ENCODE assay signal across 8 cellular contexts in genomic region chr12:122471324-122472226, GRCh38. TPM values are rescaled to one million over a fixed set of nuclear protein-coding genes. Genes with fewer than 3 reads are reported as not detected.
A peak's percentile ranks its signal among the peaks of the same experiment; 100 is the strongest.
DNase-seq lines count a peak whose midpoint lies in the region; ATAC-seq and TF ChIP-seq lines count a peak whose summit lies in the region.

No MANE protein-coding gene starts in this region.

- H3K27me3 ChIP-seq in AG04450 (ENCODE audit: control insufficient read depth, insufficient read depth, low read length) = no peaks in the 10 kb centered on the region

- no peak overlapping the region for H3K4me3 ChIP-seq in AG04450 (ENCODE audit: low read depth, low read length)

- POLR2A ChIA-PET in AG04450 (lab: Yijun Ruan, JAX) (interaction anchor here (0.5 to 2.7 kb wide), 5 partner anchors 50 to 121 kb away, joined by 3 to 13 read pairs (median 4); partner anchors contain the start of gene CLIP1), GM10248 (lab: Yijun Ruan, JAX) (interaction anchor here (0.6 to 0.7 kb wide), 3 partner anchors 26 to 204 kb away, joined by 4 to 10 read pairs (median 8); partner anchors contain the start of gene ZCCHC8), WTC11 (lab: Charles Lee) (interaction anchor here (0.6 to 2.1 kb wide), 5 partner anchors 29 to 1811 kb away, joined by 3 to 9 read pairs (median 4); partner anchors contain the start of gene ZCCHC8)

- no peaks in the 10 kb centered on the region for H3K4me1 Mint-ChIP-seq in WTC11

- H3K27me3 Mint-ChIP-seq in WTC11 (ENCODE audit: low read depth) = no peaks in the 10 kb centered on the region

- H3K27ac Mint-ChIP-seq in WTC11 = peak overlapping the region; percentile 28; the same call in 1 of the 2 replicates

- H3K27ac ChIP-seq in AG04450 (ENCODE audit: low read depth, low read length) = no peak overlapping the region

- no peak overlapping the region for H3K4me3 Mint-ChIP-seq in WTC11

- peak; percentile 78 for TF ChIP-seq CTCF in AG04450 (IDR thresholded peaks at IDR 0.05; ENCODE audit: low read depth, low read length)
- peak; percentile 80 for TF ChIP-seq CTCF in GM10248 (IDR thresholded peaks at IDR 0.05; ENCODE audit: control extremely low read depth, extremely low read depth, low read depth, missing control alignments)
- peak; percentile 46 for TF ChIP-seq CTCF in WTC11 (IDR thresholded peaks at IDR 0.05)

- peaks cover 3% of the 10 kb centered on the region; the same call in 1 of the 2 replicates for H3K9me3 Mint-ChIP-seq in WTC11

- DNase-seq in AG04450 (ENCODE audit: low read depth, low spot score) = peak; percentile 59
- DNase-seq in GM10248 (ENCODE audit: extremely low spot score) = peak; percentile 54
- DNase-seq in NCI-H2107 (lab: John Stamatoyannopoulos, UW) = peak; percentile 28
- DNase-seq in WTC11 (ENCODE audit: low spot score) = no peak
- peak; percentile 61 for DNase-seq in glomerular endothelial cell (ENCODE audit: extremely low read depth, low read depth, low spot score)
- DNase-seq in pulmonary artery endothelial cell (ENCODE audit: low read depth, low spot score) = peak; percentile 39
- no peak for DNase-seq in NK-92 (lab: John Stamatoyannopoulos, UW; ENCODE audit: unreplicated experiment)

- H3K9me3 ChIP-seq in AG04450 (ENCODE audit: control insufficient read depth, insufficient read depth, low read length) = no peaks in the 10 kb centered on the region

- H3K36me3 Mint-ChIP-seq in WTC11 = peaks cover 34% of the 10 kb centered on the region

- no peak for ATAC-seq in WTC11
- ATAC-seq in GM21447 (IDR thresholded peaks at IDR 0.05; ENCODE audit: unreplicated experiment) = no peak

- CTCF ChIA-PET in AG04450 (lab: Charles Lee) (interaction anchor here (0.6 to 5.8 kb wide), 44 partner anchors 9 to 483 kb away, joined by 3 to 130 read pairs (median 6); partner anchors contain the start of gene CLIP1), GM10248 (lab: Yijun Ruan, JAX) (interaction anchor here (0.7 to 8.1 kb wide), 30 partner anchors 9 to 200 kb away, joined by 3 to 154 read pairs (median 7); partner anchors contain the start of gene ZCCHC8), WTC11 (lab: Charles Lee) (interaction anchor here (0.6 to 5.2 kb wide), 21 partner anchors 9 to 562 kb away, joined by 3 to 126 read pairs (median 4); partner anchors contain the start of gene ZCCHC8)

TF ChIP-seq in WTC11, 78 proteins besides CTCF, POLR2A, EP300 and RAD21:
- no peak for TF ChIP-seq SOX15 (CRISPR knock-in tag; IDR thresholded peaks at IDR 0.05)

RNA-seq across cellular contexts. Expression of gene ZCCHC8, which starts 29.2 kb away (rescaled TPM):
- polyA plus RNA-seq in AG04450 (2011; rRNA removed) = 13.0 and 16.6 TPM in 2 replicates
- polyA minus RNA-seq in AG04450 (2011; rRNA and poly(A)+ RNA removed) = 11.0 and 12.0 TPM in 2 replicates
- 24.3 to 28.4 TPM (median 25.7 TPM) in 3 replicates for total RNA-seq in WTC11 (2021)
- 9.6 and 20.8 TPM in 2 replicates for total RNA-seq in glomerular endothelial cell
- 11.3 and 17.2 TPM in 2 replicates for total RNA-seq in pulmonary artery endothelial cell

RNA-seq across cellular contexts. Expression of gene CLIP1, which starts 49.1 kb away (rescaled TPM):
- 62.0 and 63.6 TPM in 2 replicates for polyA plus RNA-seq in AG04450 (2011; rRNA removed)
- polyA minus RNA-seq in AG04450 (2011; rRNA and poly(A)+ RNA removed) = 124 and 139 TPM in 2 replicates
- 21.3 to 24.9 TPM (median 21.5 TPM) in 3 replicates for total RNA-seq in WTC11 (2021)
- total RNA-seq in glomerular endothelial cell = 61.5 and 85.6 TPM in 2 replicates
- total RNA-seq in pulmonary artery endothelial cell = 47.4 and 59.2 TPM in 2 replicates

RNA-seq across cellular contexts. Expression of gene RSRC2, which starts 55.2 kb away (rescaled TPM):
- polyA plus RNA-seq in AG04450 (2011; rRNA removed) = 29.4 and 45.9 TPM in 2 replicates
- polyA minus RNA-seq in AG04450 (2011; rRNA and poly(A)+ RNA removed) = 13.9 and 21.1 TPM in 2 replicates
- total RNA-seq in WTC11 (2021) (78.3 to 93.1 TPM (median 82.4 TPM) in 3 replicates), glomerular endothelial cell (31.4 and 42.0 TPM in 2 replicates), pulmonary artery endothelial cell (32.6 and 48.1 TPM in 2 replicates)

RNA-seq across cellular contexts. Expression of gene KNTC1, which starts 55.5 kb away (rescaled TPM):
- 6.1 and 10.0 TPM in 2 replicates for polyA plus RNA-seq in AG04450 (2011; rRNA removed)
- 10.7 and 17.5 TPM in 2 replicates for polyA minus RNA-seq in AG04450 (2011; rRNA and poly(A)+ RNA removed)
- total RNA-seq in WTC11 (2021) (78.3 to 85.1 TPM (median 83.4 TPM) in 3 replicates), glomerular endothelial cell (10.9 and 20.4 TPM in 2 replicates), pulmonary artery endothelial cell (25.7 and 42.4 TPM in 2 replicates)

Comparison
In these comparisons a context has a peak if more than half of its experiments do, and no peak if none do; other contexts are left out.
1. DNase-seq: peak in AG04450 (single experiment), GM10248 (single experiment), NCI-H2107 (single experiment), glomerular endothelial cell (single experiment) and pulmonary artery endothelial cell (single experiment); none in WTC11 (single experiment) and NK-92 (single experiment).
2. Peak in every context shown above with its lines, with median percentiles within 50 percentile points of each other: CTCF ChIP-seq.